In genomic region chr11:35662061-35662648, GRCh38 we compare ENCODE assay signal across 8 cellular contexts. TPM values are rescaled to one million over a fixed set of nuclear protein-coding genes. Genes with fewer than 3 reads are reported as not detected.
DNase-seq lines count a peak whose midpoint lies in the region; ATAC-seq and TF ChIP-seq lines count a peak whose summit lies in the region.

No MANE protein-coding gene starts in this region.

- H3K4me3 Mint-ChIP-seq in effector memory CD8-positive, alpha-beta T cell, result peak overlapping the region; percentile 91 to 93

- peak overlapping the region; percentile 78 to 79 for H3K27ac ChIP-seq in SK-N-SH (ENCODE audit: low read depth in 2 of 2, low read length in 1 of 2)
- H3K27ac ChIP-seq in vagina, result peak overlapping the region; percentile 88

- no peak for TF ChIP-seq EP300 in SK-N-SH (IDR thresholded peaks at IDR 0.05; ENCODE audit: borderline replicate concordance in 1 of 2, low read depth in 1 of 2, low read length in 1 of 2)

- peak overlapping the region; percentile 100 for H2AFZ ChIP-seq in SK-N-SH (ENCODE audit: low read depth)

- H3K9ac ChIP-seq in SK-N-SH, result peak overlapping the region; percentile 86

- H3K36me3 ChIP-seq in SK-N-SH (replicated peaks in 1 of 2; ENCODE audit: control insufficient read depth in 1 of 2, insufficient read depth in 2 of 2, low read length in 1 of 2), result peaks cover 3 to 30% of the 10 kb centered on the region in 2 experiments
- H3K36me3 ChIP-seq in mucosa of descending colon (ENCODE audit: low read depth), result no peaks in the 10 kb centered on the region
- H3K36me3 ChIP-seq in vagina, result no peaks in the 10 kb centered on the region

- 58% methylated on average over 12 of the region's 12 CpGs for WGBS in SK-N-SH (ENCODE audit: low lambda C conversion rate)

- peak; percentile 51 for ATAC-seq in GM19438 (IDR thresholded peaks at IDR 0.05; ENCODE audit: low read depth, unreplicated experiment)
- peak; percentile 31 for ATAC-seq in HG03457 (IDR thresholded peaks at IDR 0.05; ENCODE audit: unreplicated experiment)
- peak; percentile 37 for ATAC-seq in effector memory CD8-positive, alpha-beta T cell (replicated peaks)
- ATAC-seq in mucosa of descending colon, result peak; percentile 62

- H3K4me3 ChIP-seq in SK-N-SH (ENCODE audit: low read depth in 2 of 2, low read length in 1 of 2) (peak overlapping the region; percentile 68 to 69), mucosa of descending colon (peak overlapping the region; percentile 57), vagina (peak overlapping the region; percentile 77 to 91)

- H3K4me1 ChIP-seq in SK-N-SH (ENCODE audit: control insufficient read depth in 1 of 2, insufficient read depth in 2 of 2, low read depth in 1 of 2, low read length in 1 of 2), result peaks cover 5 to 14% of the 10 kb centered on the region in 2 experiments; a peak in 2 of 4 replicates
- peaks cover 7% of the 10 kb centered on the region for H3K4me1 ChIP-seq in mucosa of descending colon (ENCODE audit: low read depth)
- peaks cover 29% of the 10 kb centered on the region for H3K4me1 ChIP-seq in vagina

- H3K27ac Mint-ChIP-seq in effector memory CD8-positive, alpha-beta T cell, result peak overlapping the region; percentile 92 to 96

- peak; percentile 88 for DNase-seq in DMS53 (lab: John Stamatoyannopoulos, UW)
- DNase-seq in SK-N-SH, result peak; percentile 15
- DNase-seq in effector memory CD8-positive, alpha-beta T cell, result no peak
- DNase-seq in mucosa of descending colon, result no peak
- DNase-seq in vagina (ENCODE audit: extremely low spot score in 2 of 2), result peak in 1 of 2 donors; percentile 93
- no peak for DNase-seq in NCI-H1436 treated with DMSO at 0.1 percent for 48 hours (lab: John Stamatoyannopoulos, UW)

- TF ChIP-seq CTCF in SK-N-SH (IDR thresholded peaks at IDR 0.05) (no peak), mucosa of descending colon (IDR thresholded peaks at IDR 0.05) (no peak), vagina (IDR thresholded peaks at IDR 0.05) (no peak)

- H3K27me3 ChIP-seq in SK-N-SH (ENCODE audit: insufficient read depth) (no peaks in the 10 kb centered on the region), vagina (no peaks in the 10 kb centered on the region)

- no peaks in the 10 kb centered on the region for H3K9me2 ChIP-seq in SK-N-SH

- no peak for TF ChIP-seq RAD21 in SK-N-SH (IDR thresholded peaks at IDR 0.05; ENCODE audit: low read length)

- peak overlapping the region; percentile 94 for H3K4me2 ChIP-seq in SK-N-SH

- H3K9me3 ChIP-seq in SK-N-SH (0 out of 2 replicates have a peak, but pooled peaks cover 12% of the 10 kb centered on the region), mucosa of descending colon (peaks cover 7% of the 10 kb centered on the region), vagina (no peaks in the 10 kb centered on the region)

- H4K20me1 ChIP-seq in SK-N-SH (ENCODE audit: insufficient read depth), result no peaks in the 10 kb centered on the region

- H3K79me2 ChIP-seq in SK-N-SH (ENCODE audit: insufficient read depth), result peaks cover 43% of the 10 kb centered on the region

- no peak for TF ChIP-seq POLR2A in vagina (IDR thresholded peaks at IDR 0.05)

- peaks cover 14% of the 10 kb centered on the region for H3K36me3 Mint-ChIP-seq in effector memory CD8-positive, alpha-beta T cell (ENCODE audit: insufficient read depth)

- H3K27me3 Mint-ChIP-seq in effector memory CD8-positive, alpha-beta T cell, result peaks cover 17 to 19% of the 10 kb centered on the region in 2 donors

- peaks cover 5 to 8% of the 10 kb centered on the region in 2 donors for H3K9me3 Mint-ChIP-seq in effector memory CD8-positive, alpha-beta T cell

- peaks cover 22 to 27% of the 10 kb centered on the region in 2 donors for H3K4me1 Mint-ChIP-seq in effector memory CD8-positive, alpha-beta T cell (ENCODE audit: low read depth in 2 of 2)

- peaks cover 12% of the 10 kb centered on the region for H3F3A ChIP-seq in SK-N-SH (replicated peaks; ENCODE audit: insufficient read depth)

- intact Hi-C loops in mucosa of descending colon (cut with DNase I, micrococcal nuclease) (no loop called here), vagina (cut with DNase I) (no loop called here)

- CTCF ChIA-PET in SK-N-SH (lab: Yijun Ruan, JAX), result no interaction called here

- POLR2A ChIA-PET in SK-N-SH (lab: Yijun Ruan, JAX), result no interaction called here

TF ChIP-seq in SK-N-SH, 30 proteins besides CTCF, POLR2A, EP300 and RAD21:
- TF ChIP-seq GATA2 (CRISPR knock-in tag; IDR thresholded peaks at IDR 0.05), result no peak
- no peak for TF ChIP-seq IRF3 (IDR thresholded peaks at IDR 0.05; ENCODE audit: low read depth, low read length)
- no peak for TF ChIP-seq MEF2A (IDR thresholded peaks at IDR 0.05; ENCODE audit: borderline replicate concordance, low read depth)
- TF ChIP-seq FOSL2 (IDR thresholded peaks at IDR 0.05; ENCODE audit: borderline replicate concordance, low read depth), result no peak
- no peak for TF ChIP-seq ELF1 (IDR thresholded peaks at IDR 0.05)
- TF ChIP-seq TCF12 (IDR thresholded peaks at IDR 0.05), result no peak
- TF ChIP-seq NRF1 (IDR thresholded peaks at IDR 0.05; ENCODE audit: low read depth, low read length), result no peak
- TF ChIP-seq ZBTB33 (IDR thresholded peaks at IDR 0.05; ENCODE audit: borderline replicate concordance, low read depth), result no peak
- no peak for TF ChIP-seq SIN3A (IDR thresholded peaks at IDR 0.05; ENCODE audit: borderline replicate concordance, low read depth, low read length)
- TF ChIP-seq JUND (IDR thresholded peaks at IDR 0.05), result no peak
- no peak for TF ChIP-seq PBX3 (IDR thresholded peaks at IDR 0.05)
- no peak for TF ChIP-seq RFX5 (IDR thresholded peaks at IDR 0.05; ENCODE audit: low read length)
- no peak for TF ChIP-seq CHD2 (IDR thresholded peaks at IDR 0.05; ENCODE audit: low read length, partially characterized antibody)
- no peak for TF ChIP-seq GABPA (IDR thresholded peaks at IDR 0.05; ENCODE audit: low read depth)

RNA-seq across cellular contexts. Expression of gene TRIM44, which starts 0.4 kb away (rescaled TPM):
- polyA plus RNA-seq in SK-N-SH (2012; rRNA removed), result 34.1 and 45.8 TPM in 2 replicates
- 36.7 and 41.3 TPM in 2 replicates for polyA plus RNA-seq in SK-N-SH (2012; cell fraction: cytosol; rRNA removed)
- 47.3 and 58.5 TPM in 2 replicates for polyA plus RNA-seq in SK-N-SH (2012; cell fraction: nucleus; rRNA removed)
- total RNA-seq in mucosa of descending colon, result 10 to 100 TPM; 43.0 to 83.6 (median 43.9) TPM
- total RNA-seq in vagina, result 27.7 TPM

RNA-seq across cellular contexts. Expression of gene FJX1, which starts 43.9 kb away (rescaled TPM):
- 29.8 and 34.5 TPM in 2 replicates for polyA plus RNA-seq in SK-N-SH (2012; rRNA removed)
- polyA plus RNA-seq in SK-N-SH (2012; cell fraction: cytosol; rRNA removed), result 20.3 and 27.2 TPM in 2 replicates
- 47.0 and 55.9 TPM in 2 replicates for polyA plus RNA-seq in SK-N-SH (2012; cell fraction: nucleus; rRNA removed)
- total RNA-seq in mucosa of descending colon (1 to 10 TPM in 1 of 3 donors, under 1 TPM in 2; 0.36 to 1.7 (median 0.84) TPM), vagina (7.4 TPM)

Comparison
In these comparisons a context has a peak if more than half of its experiments do, and no peak if none do; other contexts are left out.
1. DNase-seq: peak in DMS53 (single experiment) and SK-N-SH (single experiment); none in effector memory CD8-positive, alpha-beta T cell (0 of 3), mucosa of descending colon (0 of 3) and NCI-H1436 treated with DMSO at 0.1 percent for 48 hours (single experiment).
2. Peak in every context shown above with its lines, with median percentiles within 50 percentile points of each other: ATAC-seq and H3K4me3 ChIP-seq.